22 cellular contexts compared by ENCODE assay signal in the genomic region with DNA sequence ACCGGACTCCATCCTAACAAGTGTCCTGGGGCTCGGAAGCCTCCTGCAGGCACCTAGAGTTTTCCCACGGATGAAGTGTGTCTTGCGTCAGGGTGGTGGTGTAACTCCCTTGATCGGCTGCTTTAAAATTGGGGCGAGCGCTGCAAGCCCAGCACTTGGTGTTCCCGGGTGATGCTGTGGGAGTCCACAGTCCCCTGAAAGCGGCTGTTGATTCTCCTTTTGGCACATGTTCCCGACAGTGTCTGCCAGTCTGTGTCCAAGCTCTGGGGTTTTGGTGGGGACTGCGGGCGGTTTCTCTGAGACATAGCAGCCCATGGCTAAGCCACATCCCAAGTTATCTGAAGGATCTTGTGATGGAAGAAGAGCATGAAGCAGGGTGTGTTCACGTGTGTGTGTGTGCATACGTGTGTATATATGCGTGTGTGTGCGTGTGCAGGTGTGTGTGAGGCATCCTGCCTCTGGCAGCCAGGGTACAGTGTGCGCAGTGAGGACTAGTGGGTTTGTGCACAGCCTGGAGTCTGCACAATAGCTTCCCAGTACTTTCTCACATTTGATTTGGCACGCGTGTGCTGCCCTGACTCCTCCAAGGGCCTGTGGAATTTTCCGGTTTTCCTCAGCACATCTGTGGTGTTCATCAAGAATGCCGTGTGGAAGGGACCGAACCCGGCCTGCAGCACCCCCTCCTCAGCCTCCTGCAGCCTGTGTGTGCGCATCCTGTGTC. TPM values are rescaled to one million over a fixed set of nuclear protein-coding genes. Genes with fewer than 3 reads are reported as not detected.
DNase-seq lines count a peak whose midpoint lies in the region; ATAC-seq lines count a peak whose summit lies in the region.
"Had no signal": no experiment of that assay in that cellular context is flagged by ENCODE, and none has a peak within 500 bp of the region (broad histone marks: within the 10 kb centered on the region; RNA-seq: fewer than 3 reads in every experiment).

No MANE protein-coding gene starts in this region.

- peak overlapping the region; percentile 44 for H3K27ac ChIP-seq in caudate nucleus (ENCODE audit: low read depth, low read length)
- H3K27ac ChIP-seq: BLaER1, KMS-11, PC-9 had no signal

- ATAC-seq in Right ventricle myocardium superior (ENCODE audit: poor library complexity) (no peak), HG02885 (IDR thresholded peaks at IDR 0.05; ENCODE audit: poor library complexity, unreplicated experiment) (no peak)
- ATAC-seq: CD8-positive, alpha-beta T cell; Right ventricle myocardium inferior had no signal

- DNase-seq in Ammon's horn (ENCODE audit: low spot score): peak; percentile 64
- DNase-seq in caudate nucleus (lab: John Stamatoyannopoulos, UW): peak in 21 of 61 donors; percentile 6 to 67 (median 29)
- DNase-seq in islet precursor cell: peak; percentile 16
- DNase-seq in pons (ENCODE audit: low spot score): peak; percentile 27
- DNase-seq in Right ventricle myocardium superior: no peak
- DNase-seq in stimulated activated naive CD4-positive, alpha-beta T cell treated with Interleukin-2 at 50 U/mL for 16 hours (lab: John Stamatoyannopoulos, UW): no peak
- no peak for DNase-seq in T-helper 9 cell
- DNase-seq: 8988T; CD8-positive, alpha-beta T cell; DMS79; HCEC 1CT; NCI-H1436; NCI-H2081; NCI-H510A; NCI-H82; PC-9 had no signal

- intact Hi-C loops in Right ventricle myocardium superior (cut with DNase I): no loop called here

RNA-seq across cellular contexts. Expression of a gene that starts 16.9 kb away (rescaled TPM):
- total RNA-seq in Right ventricle myocardium superior: not detected
- total RNA-seq: CD8-positive, alpha-beta T cell; G401; M059J; PC-9; Right ventricle myocardium inferior had no signal

RNA-seq across cellular contexts. Expression of a gene that starts 44.3 kb away (rescaled TPM):
- not detected for total RNA-seq in Right ventricle myocardium superior
- total RNA-seq: CD8-positive, alpha-beta T cell; G401; M059J; PC-9; Right ventricle myocardium inferior had no signal

Comparison
In these comparisons a context has a peak if more than half of its experiments do, and no peak if none do; other contexts are left out.
1. DNase-seq: peak in Ammon's horn (single experiment), islet precursor cell (single experiment) and pons (single experiment); none in Right ventricle myocardium superior (single experiment), stimulated activated naive CD4-positive, alpha-beta T cell treated with Interleukin-2 at 50 U/mL for 16 hours (single experiment) and T-helper 9 cell (single experiment).